6 cellular contexts compared by ENCODE assay signal in the genomic region with DNA sequence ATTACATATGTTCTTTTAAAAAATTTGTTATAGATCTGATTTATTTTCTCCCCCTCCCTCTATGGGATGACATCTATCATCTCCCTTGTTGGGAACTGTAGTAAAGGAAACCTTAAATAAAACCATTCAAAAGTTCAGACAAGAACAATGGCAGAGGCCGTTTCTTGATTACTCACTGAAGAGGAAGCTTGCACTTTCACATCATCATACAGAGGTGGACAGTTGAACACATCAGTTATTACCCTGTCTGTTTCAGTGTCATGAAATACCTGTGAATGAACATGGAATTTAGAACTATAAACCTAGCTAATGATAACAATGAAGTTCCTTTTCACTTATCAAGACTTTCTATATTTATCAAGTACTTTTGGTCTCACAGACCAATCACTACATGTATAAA.
DNase-seq lines count a peak whose midpoint lies in the region; ATAC-seq, FAIRE-seq and TF ChIP-seq lines count a peak whose summit lies in the region.
"Not testable (repeated sequence)": the region's sequence is repeated elsewhere in the genome, so short reads cannot be mapped to it uniquely, and the experiment has no call there.

No MANE protein-coding gene starts in this region.

- not testable (repeated sequence) for H3K4me3 ChIP-seq in MM.1S (ENCODE audit: low read length); GM12878

- not testable (repeated sequence) for H3K27ac ChIP-seq in MM.1S (ENCODE audit: low read length); GM12878 (ENCODE audit: control insufficient read depth, insufficient read depth)

- H3K9me2 ChIP-seq in MM.1S (replicated peaks; ENCODE audit: insufficient read depth, low read length): not testable (repeated sequence)

- H3K9ac ChIP-seq in MM.1S (ENCODE audit: low read length); GM12878 (ENCODE audit: control insufficient read depth, insufficient read depth, low read length): not testable (repeated sequence)

- not testable (repeated sequence) for DNase-seq in GM12892 (ENCODE audit: insufficient read length); GM12878 (ENCODE audit: low read depth, low spot score)
- DNase-seq in MM.1S (peak; percentile 16), NOMO-1 treated with DMSO at 0.1 percent for 48 hours (lab: John Stamatoyannopoulos, UW; ENCODE audit: unreplicated experiment) (peak; percentile 46)

- not testable (repeated sequence) for TF ChIP-seq EP300 in GM12878 (IDR thresholded peaks at IDR 0.05; ENCODE audit: borderline replicate concordance in 1 of 2, control insufficient read depth in 1 of 2, low read depth in 2 of 2, low read length in 2 of 2)

- WGBS in GM12878 (ENCODE audit: insufficient coverage, insufficient replicate concordance, low lambda C conversion rate, missing lambda C conversion rate): 0% methylated on average over 1 of the region's 1 CpG

- TF ChIP-seq POLR2A in GM12892 (IDR thresholded peaks at IDR 0.05; ENCODE audit: low read depth, low read length); GM12878 (IDR thresholded peaks at IDR 0.05; ENCODE audit: low read depth, low read length): not testable (repeated sequence)

- RAD21 ChIA-PET in GM12878 (lab: Charles Lee; ENCODE audit: unreplicated experiment): not testable (repeated sequence)

- H3F3A ChIP-seq in MM.1S (ENCODE audit: insufficient read depth, low read length): not testable (repeated sequence)

- SMC1A ChIA-PET in GM12878 (lab: Charles Lee; ENCODE audit: uncharacterized antibody, unreplicated experiment): not testable (repeated sequence)

- H3K36me3 ChIP-seq in MM.1S (replicated peaks; ENCODE audit: insufficient read depth, low read length); GM12878 (ENCODE audit: control insufficient read depth in 2 of 2, insufficient read depth in 2 of 2, low read length in 1 of 2): not testable (repeated sequence)

- not testable (repeated sequence) for TF ChIP-seq CTCF in MM.1S (IDR thresholded peaks at IDR 0.05; ENCODE audit: low read length); GM12878 (IDR thresholded peaks at IDR 0.05 in 2 of 3, conservative IDR thresholded peaks at IDR 0.05 in 1 of 3; ENCODE audit: control insufficient read depth in 2 of 3, extremely low read depth in 1 of 3, insufficient read depth in 1 of 3, low read depth in 3 of 3, low read length in 3 of 3)

- intact Hi-C loops in GM12878 (cut with micrococcal nuclease; ENCODE audit: unreplicated experiment): not testable (repeated sequence)

- H3K27me3 ChIP-seq in MM.1S (replicated peaks; ENCODE audit: insufficient read depth, low read length); GM12878 (replicated peaks in 1 of 2; ENCODE audit: control insufficient read depth in 2 of 2, insufficient read depth in 2 of 2, low read length in 1 of 2): not testable (repeated sequence)

- H2AFZ ChIP-seq in MM.1S (ENCODE audit: low read length); GM12878 (ENCODE audit: control insufficient read depth, low read depth, low read length): not testable (repeated sequence)

- in situ Hi-C loops in GM12878 (cut with MboI): not testable (repeated sequence)

- not testable (repeated sequence) for H3K79me2 ChIP-seq in MM.1S (ENCODE audit: low read length); GM12878 (ENCODE audit: control insufficient read depth, insufficient read depth, low read length)

- BruUV-seq in GM12878 (replicated peaks; lab: Mats Ljungman, UMichigan): not testable (repeated sequence)

- CTCF ChIA-PET in GM12878 (lab: Yijun Ruan, JAX): not testable (repeated sequence)

- not testable (repeated sequence) for H3K4me2 ChIP-seq in MM.1S (ENCODE audit: low read depth, low read length); GM12878 (ENCODE audit: control insufficient read depth, insufficient read depth)

- POLR2A ChIA-PET in GM12878 (lab: Charles Lee): not testable (repeated sequence)

- peak; percentile 87 for FAIRE-seq in GM12892 (lab: Jason Lieb, UNC)
- FAIRE-seq in GM12878 (lab: Jason Lieb, UNC): not testable (repeated sequence)

- H4K20me1 ChIP-seq in MM.1S (ENCODE audit: insufficient read depth, low read length); GM12878 (ENCODE audit: control insufficient read depth, insufficient read depth): not testable (repeated sequence)

- peak; percentile 80 for ATAC-seq in GM18868 (IDR thresholded peaks at IDR 0.05; ENCODE audit: unreplicated experiment)
- peak; percentile 55 for ATAC-seq in GM21786 (IDR thresholded peaks at IDR 0.05; ENCODE audit: unreplicated experiment)
- peak; percentile 71 for ATAC-seq in GM12878

- not testable (repeated sequence) for TF ChIP-seq RAD21 in GM12878 (IDR thresholded peaks at IDR 0.05; ENCODE audit: insufficient read depth, low read depth, low read length)

- H3K4me1 ChIP-seq in MM.1S (ENCODE audit: low read length); GM12878 (ENCODE audit: control insufficient read depth, insufficient read depth, low read length): not testable (repeated sequence)

- H3K9me3 ChIP-seq in MM.1S (replicated peaks; ENCODE audit: insufficient read depth, low read length); GM12878 (replicated peaks; ENCODE audit: control insufficient read depth, insufficient read depth, low read length): not testable (repeated sequence)
